ENCODE assay signal across 7 cellular contexts in the genomic region with DNA sequence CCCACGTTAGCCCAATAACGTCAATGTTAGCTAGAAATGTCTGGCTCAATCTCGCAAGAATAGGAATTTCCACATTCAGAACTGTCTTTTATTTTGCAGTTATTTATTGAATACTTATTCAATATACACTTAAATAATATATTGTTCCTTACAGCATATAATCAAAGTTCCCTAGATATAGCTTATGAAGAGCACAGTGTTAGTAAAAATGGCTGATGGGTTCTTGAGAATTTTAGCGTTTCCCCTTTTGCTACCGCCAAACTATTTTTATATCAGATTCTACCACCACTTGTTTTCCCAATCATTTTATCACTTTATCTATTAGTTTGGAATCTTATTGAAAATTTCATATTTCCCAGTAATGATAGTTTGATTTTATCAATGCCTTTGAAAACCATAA.
"Had no signal": no experiment of that assay in that cellular context is flagged by ENCODE, and none has a peak within 500 bp of the region (broad histone marks: within the 10 kb centered on the region; RNA-seq: fewer than 3 reads in every experiment).

No MANE protein-coding gene starts in this region.

- ATAC-seq: K562 had no signal

- FAIRE-seq: HTR-8/SVneo, K562 had no signal

- H3K4me3 ChIP-seq: K562 had no signal

- DNase-seq: GOT3, H9, HCEC 1CT, IMR-90, KG1 had no signal
